In the genomic region with DNA sequence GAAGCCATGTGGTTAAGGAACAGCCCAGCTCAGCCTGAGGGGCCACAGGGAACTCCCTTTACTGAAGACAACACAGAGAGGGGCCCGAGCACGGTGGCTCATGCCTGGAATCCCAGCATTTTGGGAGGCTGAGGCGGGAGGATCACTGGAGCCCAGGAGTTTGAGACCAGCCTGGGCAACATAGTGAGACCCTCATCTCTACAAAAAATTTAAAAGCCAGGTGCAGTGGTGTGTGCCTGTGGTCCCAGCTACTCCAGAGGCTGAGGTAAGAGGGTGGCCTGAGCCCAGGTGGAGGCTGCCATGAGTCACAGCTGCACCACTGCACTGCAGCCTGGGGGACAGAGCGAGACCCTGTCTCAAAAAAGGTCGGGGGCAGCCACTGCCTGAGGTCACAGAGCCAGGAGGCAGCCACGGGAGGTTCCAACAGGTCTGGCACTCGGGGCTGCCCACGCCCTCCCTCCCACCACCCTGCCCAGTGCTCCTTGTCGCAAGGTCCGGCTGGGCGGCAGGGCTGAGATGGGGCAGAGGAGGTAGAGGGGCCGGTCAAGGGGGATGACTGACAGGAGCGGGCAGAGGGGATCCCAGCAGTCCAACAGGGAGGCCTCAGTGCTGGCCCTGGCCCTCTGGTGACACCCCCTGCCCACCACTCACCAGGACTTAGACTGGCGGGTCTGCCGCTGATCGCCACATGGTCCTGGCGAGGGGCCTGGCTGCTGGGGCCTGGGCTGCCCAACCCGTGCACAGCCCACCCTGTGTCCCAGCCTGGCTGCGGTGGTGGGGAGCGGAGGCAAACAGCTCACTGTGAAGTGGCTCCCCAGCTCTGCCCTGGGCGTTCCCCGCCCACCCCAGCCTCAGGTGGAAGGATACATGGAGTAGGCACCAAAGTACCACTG, we compare ENCODE assay signal across 20 cellular contexts. TPM values are rescaled to one million over a fixed set of nuclear protein-coding genes. Genes with fewer than 3 reads are reported as not detected.
A peak's percentile ranks its signal among the peaks of the same experiment; 100 is the strongest.
DNase-seq lines count a peak whose midpoint lies in the region; ATAC-seq and TF ChIP-seq lines count a peak whose summit lies in the region.
"Had no signal": no experiment of that assay in that cellular context is flagged by ENCODE, and none has a peak within 500 bp of the region (broad histone marks: within the 10 kb centered on the region; RNA-seq: fewer than 3 reads in every experiment).

No MANE protein-coding gene starts in this region.

- H2AFZ ChIP-seq in OCI-LY7 (ENCODE audit: low read length): no peak overlapping the region
- H2AFZ ChIP-seq: GM23248 had no signal

- intact Hi-C loops in OCI-LY7 (cut with micrococcal nuclease; ENCODE audit: unreplicated experiment): no loop called here

- peak overlapping the region; percentile 50 for H3K9ac ChIP-seq in NT2/D1 (ENCODE audit: insufficient read length, low read depth)
- H3K9ac ChIP-seq: GM23248 had no signal

- H3K4me1 Mint-ChIP-seq in CD8-positive, alpha-beta memory T cell: peaks cover 20 to 53% (median 26%) of the 10 kb centered on the region in 3 donors

- H3K27ac Mint-ChIP-seq in CD8-positive, alpha-beta memory T cell: peak overlapping the region in 4 of 8 donors; percentile 33 to 92 (median 56)

- no peaks in the 10 kb centered on the region for H3K9me2 ChIP-seq in OCI-LY7 (ENCODE audit: insufficient read depth, low read length)

- no peak overlapping the region for H3K27ac ChIP-seq in CD8-positive, alpha-beta memory T cell (ENCODE audit: low read depth, low read length)
- H3K27ac ChIP-seq in neutrophil (peak overlapping the region; percentile 95), OCI-LY7 (ENCODE audit: low read depth, low read length, poor library complexity, severe bottlenecking) (no peak overlapping the region)
- H3K27ac ChIP-seq: GM23248, SJCRH30 had no signal

- H3K4me3 ChIP-seq in CD8-positive, alpha-beta memory T cell (ENCODE audit: low read length): no peak overlapping the region
- H3K4me3 ChIP-seq in NT2/D1 (ENCODE audit: insufficient read length, low read depth): no peak overlapping the region
- peak overlapping the region; percentile 78 to 93 for H3K4me3 ChIP-seq in neutrophil (ENCODE audit: low read depth in 1 of 2, low read length in 1 of 2)
- H3K4me3 ChIP-seq in OCI-LY7 (ENCODE audit: low read depth, low read length, poor library complexity, severe bottlenecking): no peak overlapping the region
- H3K4me3 ChIP-seq: GM23248, SJCRH30 had no signal

- H3K4me3 Mint-ChIP-seq in CD8-positive, alpha-beta memory T cell: peak overlapping the region in 4 of 7 donors; percentile 8 to 73 (median 40)

- H3K27me3 ChIP-seq in CD8-positive, alpha-beta memory T cell (ENCODE audit: insufficient read depth, low read length, poor library complexity, severe bottlenecking): no peaks in the 10 kb centered on the region
- H3K27me3 ChIP-seq in NT2/D1 (ENCODE audit: insufficient read depth, insufficient read length): no peaks in the 10 kb centered on the region
- no peaks in the 10 kb centered on the region for H3K27me3 ChIP-seq in neutrophil
- H3K27me3 ChIP-seq: SJCRH30 had no signal

- no TSS peak for BruUV-seq in OCI-LY7 (replicated peaks; lab: Mats Ljungman, UMichigan)

- peaks cover 5% of the 10 kb centered on the region for H3K36me3 ChIP-seq in CD8-positive, alpha-beta memory T cell (ENCODE audit: insufficient read depth, low read length)
- H3K36me3 ChIP-seq in NT2/D1 (ENCODE audit: insufficient read depth, insufficient read length, low read length) (peaks cover 63% of the 10 kb centered on the region), neutrophil (peaks cover 67% of the 10 kb centered on the region), OCI-LY7 (ENCODE audit: insufficient read depth, low read length) (peaks cover 72% of the 10 kb centered on the region)
- H3K36me3 ChIP-seq: SJCRH30 had no signal

- CTCF ChIA-PET in CD8-positive, alpha-beta memory T cell (lab: Charles Lee): interaction anchor here (2.7 kb wide), 1 partner anchor 15 kb away, joined by 5 read pairs; no protein-coding TSS in a partner anchor
- CTCF ChIA-PET in OCI-LY7 (lab: Charles Lee; ENCODE audit: unreplicated experiment): no interaction called here

- TF ChIP-seq CTCF in neutrophil (IDR thresholded peaks at IDR 0.05): no peak
- TF ChIP-seq CTCF in OCI-LY7 (conservative IDR thresholded peaks at IDR 0.05; ENCODE audit: low read length): no peak

- peaks cover 24% of the 10 kb centered on the region for H3K4me1 ChIP-seq in CD8-positive, alpha-beta memory T cell (ENCODE audit: insufficient read depth, low read length)
- H3K4me1 ChIP-seq in NT2/D1 (ENCODE audit: insufficient read depth, insufficient read length): peaks cover 17% of the 10 kb centered on the region
- H3K4me1 ChIP-seq in neutrophil (ENCODE audit: control insufficient read depth in 1 of 2, insufficient read depth in 1 of 2, low read depth in 1 of 2, low read length in 1 of 2): peaks cover 41 to 55% of the 10 kb centered on the region in 2 experiments
- H3K4me1 ChIP-seq in OCI-LY7 (ENCODE audit: insufficient read depth, low read length, poor library complexity, severe bottlenecking): peaks cover 31% of the 10 kb centered on the region

- peaks cover 31% of the 10 kb centered on the region for H3K79me2 ChIP-seq in OCI-LY7 (ENCODE audit: insufficient read depth, low read depth, low read length)

- no peaks in the 10 kb centered on the region for H3K9me3 Mint-ChIP-seq in CD8-positive, alpha-beta memory T cell

- peaks cover 0 to 56% (median 4%) of the 10 kb centered on the region in 3 donors for H3K36me3 Mint-ChIP-seq in CD8-positive, alpha-beta memory T cell

- no peak overlapping the region for H3K4me2 ChIP-seq in OCI-LY7 (ENCODE audit: low read length)

- peaks cover 0 to 2% of the 10 kb centered on the region in 2 donors for H3K27me3 Mint-ChIP-seq in CD8-positive, alpha-beta memory T cell

- peak in 1 of 5 donors; percentile 38 for DNase-seq in CD8-positive, alpha-beta memory T cell
- DNase-seq in NT2/D1 (ENCODE audit: low read depth, low spot score) (no peak), epidermal melanocyte (ENCODE audit: insufficient read length, low spot score) (peak; percentile 16), OCI-LY7 (ENCODE audit: low spot score) (no peak)
- DNase-seq in activated CD8-positive, alpha-beta memory T cell treated with anti-CD3 and anti-CD28 coated beads for 24 hours: no peak
- DNase-seq in activated CD4-positive, alpha-beta T cell treated with anti-CD3 and anti-CD28 coated beads for 48 hours: no peak
- DNase-seq: Caco-2, GM23248, KG1, NCI-H1092 treated with DMSO at 0.1 percent for 48 hours, NCI-H187, NCI-H446, SJCRH30, SW 1271 had no signal

- no peak for ATAC-seq in HG03442 (IDR thresholded peaks at IDR 0.05; ENCODE audit: unreplicated experiment)

- H4K20me1 ChIP-seq in OCI-LY7 (ENCODE audit: insufficient read depth, low read length): peaks cover 17% of the 10 kb centered on the region

- POLR2A ChIA-PET in CD8-positive, alpha-beta memory T cell (lab: Charles Lee): no interaction called here
- POLR2A ChIA-PET in OCI-LY7 (lab: Charles Lee): no interaction called here

- no peaks in the 10 kb centered on the region for H3K9me3 ChIP-seq in CD8-positive, alpha-beta memory T cell (ENCODE audit: low read length)
- H3K9me3 ChIP-seq in NT2/D1 (ENCODE audit: insufficient read depth, low read length) (no peaks in the 10 kb centered on the region), neutrophil (no peaks in the 10 kb centered on the region), OCI-LY7 (ENCODE audit: low read length) (no peaks in the 10 kb centered on the region)
- H3K9me3 ChIP-seq: Caco-2, SJCRH30 had no signal

RNA-seq across cellular contexts. Expression of a gene that starts 3.4 kb away (rescaled TPM):
- 100 to 1,000 TPM; 208 to 237 TPM for total RNA-seq in CD8-positive, alpha-beta memory T cell
- polyA plus RNA-seq in CD8-positive, alpha-beta memory T cell: 1,129 TPM
- total RNA-seq in OCI-LY7 (2014; rRNA removed; shearing (Covaris generic)): 601 and 647 TPM in 2 replicates
- 315 and 359 TPM in 2 replicates for total RNA-seq in OCI-LY7 (2022)
- total RNA-seq: M059J had no signal

RNA-seq across cellular contexts. Expression of a gene that starts 9.1 kb away (rescaled TPM):
- total RNA-seq in CD8-positive, alpha-beta memory T cell: under 1 TPM in 1 of 2 experiments, not detected in 1; 0.22 TPM
- polyA plus RNA-seq in CD8-positive, alpha-beta memory T cell: not detected
- total RNA-seq in OCI-LY7 (2014; rRNA removed; shearing (Covaris generic)): not detected in 2 replicates
- total RNA-seq in OCI-LY7 (2022): 0.50 and 0.86 TPM in 2 replicates
- total RNA-seq: Caco-2, GM23248, M059J, RPMI7951, SJCRH30 had no signal
- polyA plus RNA-seq: AG04450, BJ, GM23248 had no signal

RNA-seq across cellular contexts. Expression of a gene that starts 15.5 kb away (rescaled TPM):
- total RNA-seq in CD8-positive, alpha-beta memory T cell: 10 to 100 TPM; 58.0 to 59.7 TPM
- 25.6 TPM for polyA plus RNA-seq in CD8-positive, alpha-beta memory T cell
- 65.6 and 74.4 TPM in 2 replicates for total RNA-seq in OCI-LY7 (2014; rRNA removed; shearing (Covaris generic))
- 136 and 158 TPM in 2 replicates for total RNA-seq in OCI-LY7 (2022)

RNA-seq across cellular contexts. Expression of a gene that starts 38.9 kb away (rescaled TPM):
- 1 to 10 TPM; 2.2 to 2.8 TPM for total RNA-seq in CD8-positive, alpha-beta memory T cell
- polyA plus RNA-seq in CD8-positive, alpha-beta memory T cell: 13.5 TPM
- 2.4 and 3.1 TPM in 2 replicates for total RNA-seq in OCI-LY7 (2014; rRNA removed; shearing (Covaris generic))
- 1.6 and 3.3 TPM in 2 replicates for total RNA-seq in OCI-LY7 (2022)
- total RNA-seq: GM23248, M059J, RPMI7951 had no signal
- polyA plus RNA-seq: BJ had no signal

RNA-seq across cellular contexts. Expression of a gene that starts 58.8 kb away (rescaled TPM):
- 10 to 100 TPM; 51.7 to 56.2 TPM for total RNA-seq in CD8-positive, alpha-beta memory T cell
- 122 TPM for polyA plus RNA-seq in CD8-positive, alpha-beta memory T cell
- total RNA-seq in OCI-LY7 (2014; rRNA removed; shearing (Covaris generic)): 39.2 and 52.4 TPM in 2 replicates
- total RNA-seq in OCI-LY7 (2022): 40.3 and 56.2 TPM in 2 replicates

Comparison
In these comparisons a context has a peak if more than half of its experiments do, and no peak if none do; other contexts are left out.
1. H3K4me3 ChIP-seq: peak in neutrophil (2 of 2); none in CD8-positive, alpha-beta memory T cell (single experiment), NT2/D1 (single experiment) and OCI-LY7 (single experiment).